In genomic region chr19:32901504-32902161, GRCh38 we compare ENCODE assay signal across 23 cellular contexts. TPM values are rescaled to one million over a fixed set of nuclear protein-coding genes. Genes with fewer than 3 reads are reported as not detected.
A peak's percentile ranks its signal among the peaks of the same experiment; 100 is the strongest.
DNase-seq lines count a peak whose midpoint lies in the region; ATAC-seq and TF ChIP-seq lines count a peak whose summit lies in the region.
"Had no signal": no experiment of that assay in that cellular context is flagged by ENCODE, and none has a peak within 500 bp of the region (broad histone marks: within the 10 kb centered on the region; RNA-seq: fewer than 3 reads in every experiment).

No MANE protein-coding gene starts in this region.

- H3K79me2 ChIP-seq in PC-3 (ENCODE audit: low read length): no peaks in the 10 kb centered on the region

- TF ChIP-seq CTCF in HEK293 (tag by site-specific recombination; IDR thresholded peaks at IDR 0.05): no peak
- TF ChIP-seq CTCF in PC-3 (conservative IDR thresholded peaks at IDR 0.05; ENCODE audit: low read depth, low read length): no peak
- TF ChIP-seq CTCF in epithelial cell of esophagus (IDR thresholded peaks at IDR 0.05; ENCODE audit: insufficient read depth, low read depth, low read length, missing control alignments): no peak
- no peak for TF ChIP-seq CTCF in upper lobe of left lung (IDR thresholded peaks at IDR 0.05)

- CTCF ChIA-PET in HEK293 (lab: Yijun Ruan, JAX) (interaction anchor here (0.6 to 0.7 kb wide), 2 partner anchors 10 to 52 kb away, joined by 3 read pairs; no protein-coding TSS in a partner anchor), PC-3 (lab: Charles Lee) (interaction anchor here (0.7 kb wide), 1 partner anchor 302 kb away, joined by 7 read pairs; no protein-coding TSS in a partner anchor)

- H4K20me1 ChIP-seq in PC-3 (ENCODE audit: low read length): no peaks in the 10 kb centered on the region

- ATAC-seq in PC-3 (no peak), upper lobe of left lung (ENCODE audit: low FRiP score in 2 of 2) (no peak)
- ATAC-seq in stimulated activated naive B cell treated with anti-CD40 and anti-IgM and Interleukin-4, amounts not matched to agents 10 μg/mL and 1 μg/mL and 100 μg/mL, for 72 hours (replicated peaks): no peak
- ATAC-seq: Panc1 had no signal

- H3F3A ChIP-seq in PC-3 (ENCODE audit: low read length, unreplicated experiment): no peaks in the 10 kb centered on the region

- peak; percentile 29 for DNase-seq in DMS53 (lab: John Stamatoyannopoulos, UW)
- DNase-seq in DMS53 treated with DMSO at 0.1 percent for 48 hours (lab: John Stamatoyannopoulos, UW; ENCODE audit: unreplicated experiment): no peak
- peak; percentile 15 for DNase-seq in PC-3
- DNase-seq in epithelial cell of esophagus (ENCODE audit: low read depth): peak; percentile 8
- no peak for DNase-seq in stimulated activated naive B cell treated with anti-CD40 and anti-IgM and Interleukin-4, amounts not matched to agents 10 μg/mL and 1 μg/mL and 100 μg/mL, for 72 hours
- DNase-seq in upper lobe of left lung: no peak
- no peak for DNase-seq in CD1c-positive myeloid dendritic cell (ENCODE audit: extremely low spot score)
- DNase-seq: CD8-positive, alpha-beta memory T cell; IMR-90; NCI-H1048; NCI-H1417; NCI-H1694; NCI-H2081 treated with DMSO at 0.1 percent for 48 hours; NCI-H446; SHP77 had no signal

- H3K36me3 Mint-ChIP-seq in stimulated activated naive B cell treated with anti-CD40 and anti-IgM and Interleukin-4, amounts not matched to agents 10 μg/mL and 1 μg/mL and 100 μg/mL, for 72 hours: peaks cover 42 to 49% of the 10 kb centered on the region in 2 donors

- H3K9me3 ChIP-seq in HEK293 (ENCODE audit: control insufficient read depth, insufficient read depth, low read depth, low read length): peaks cover 3% of the 10 kb centered on the region
- H3K9me3 ChIP-seq in PC-3 (ENCODE audit: low read length): no peaks in the 10 kb centered on the region
- H3K9me3 ChIP-seq in upper lobe of left lung: no peaks in the 10 kb centered on the region
- H3K9me3 ChIP-seq: HAP-1 had no signal

- H3K4me3 Mint-ChIP-seq in stimulated activated naive B cell treated with anti-CD40 and anti-IgM and Interleukin-4, amounts not matched to agents 10 μg/mL and 1 μg/mL and 100 μg/mL, for 72 hours: no peak overlapping the region
- H3K4me3 Mint-ChIP-seq: B cell; CD8-positive, alpha-beta memory T cell had no signal

- POLR2A ChIA-PET in HEK293 (lab: Yijun Ruan, JAX): interaction anchor here (0.6 to 0.7 kb wide), 3 partner anchors 15 to 70 kb away, joined by 3 read pairs; no protein-coding TSS in a partner anchor
- POLR2A ChIA-PET in PC-3 (lab: Charles Lee; ENCODE audit: unreplicated experiment): no interaction called here

- H3K27ac Mint-ChIP-seq in stimulated activated naive B cell treated with anti-CD40 and anti-IgM and Interleukin-4, amounts not matched to agents 10 μg/mL and 1 μg/mL and 100 μg/mL, for 72 hours: no peak overlapping the region
- H3K27ac Mint-ChIP-seq: B cell had no signal

- H3K4me2 ChIP-seq in PC-3 (ENCODE audit: low read length): no peak overlapping the region
- H3K4me2 ChIP-seq: KMS-11 had no signal

- no TSS peak for BruUV-seq in PC-3 (replicated peaks; lab: Mats Ljungman, UMichigan)

- H2AFZ ChIP-seq in PC-3 (ENCODE audit: low read length): no peak overlapping the region

- no peaks in the 10 kb centered on the region for H3K27me3 Mint-ChIP-seq in stimulated activated naive B cell treated with anti-CD40 and anti-IgM and Interleukin-4, amounts not matched to agents 10 μg/mL and 1 μg/mL and 100 μg/mL, for 72 hours
- H3K27me3 Mint-ChIP-seq: B cell; CD8-positive, alpha-beta memory T cell had no signal

- no peak overlapping the region for H3K4me3 ChIP-seq in HEK293 (ENCODE audit: low read depth, low read length)
- no peak overlapping the region for H3K4me3 ChIP-seq in PC-3 (ENCODE audit: low read length)
- H3K4me3 ChIP-seq in epithelial cell of esophagus (ENCODE audit: low read length): no peak overlapping the region
- H3K4me3 ChIP-seq in upper lobe of left lung: no peak overlapping the region
- H3K4me3 ChIP-seq: HAP-1 had no signal

- H3K27me3 ChIP-seq in PC-3 (ENCODE audit: low read length) (no peaks in the 10 kb centered on the region), upper lobe of left lung (no peaks in the 10 kb centered on the region)

- H3K4me1 ChIP-seq in HEK293 (ENCODE audit: control insufficient read depth, insufficient read depth, low read length): peaks cover 8% of the 10 kb centered on the region
- H3K4me1 ChIP-seq in PC-3 (ENCODE audit: insufficient read depth, low read length): no peaks in the 10 kb centered on the region
- H3K4me1 ChIP-seq in upper lobe of left lung: no peaks in the 10 kb centered on the region

- 71 to 93% methylated on average over 5 of the region's 5 CpGs for WGBS in upper lobe of left lung, 2 donors

- no peak overlapping the region for H3K9ac ChIP-seq in PC-3 (ENCODE audit: low read length)
- H3K9ac ChIP-seq: KMS-11 had no signal

- TF ChIP-seq EP300 in upper lobe of left lung (IDR thresholded peaks at IDR 0.05): no peak

- no peak overlapping the region for H3K27ac ChIP-seq in HEK293 (ENCODE audit: extremely low read depth, low read depth, low read length)
- no peak overlapping the region for H3K27ac ChIP-seq in PC-3 (ENCODE audit: low read length)
- no peak overlapping the region for H3K27ac ChIP-seq in upper lobe of left lung
- H3K27ac ChIP-seq: 22Rv1, C4-2B, KMS-11, RWPE1 had no signal

- no peaks in the 10 kb centered on the region for H3K9me2 ChIP-seq in PC-3 (replicated peaks; ENCODE audit: low read length)

- H3K36me3 ChIP-seq in HEK293 (ENCODE audit: control insufficient read depth in 2 of 2, insufficient read depth in 1 of 2, low read length in 2 of 2) (peaks cover 18 to 73% of the 10 kb centered on the region in 2 experiments), PC-3 (ENCODE audit: low read depth, low read length) (no peaks in the 10 kb centered on the region), upper lobe of left lung (peaks cover 0 to 44% (median 6%) of the 10 kb centered on the region in 4 donors)
- H3K36me3 ChIP-seq: HAP-1 had no signal

- TF ChIP-seq POLR2A in upper lobe of left lung (IDR thresholded peaks at IDR 0.05): no peak

- peaks cover 2 to 8% of the 10 kb centered on the region in 2 donors for H3K4me1 Mint-ChIP-seq in stimulated activated naive B cell treated with anti-CD40 and anti-IgM and Interleukin-4, amounts not matched to agents 10 μg/mL and 1 μg/mL and 100 μg/mL, for 72 hours

- intact Hi-C loops in PC-3 (cut with micrococcal nuclease): no loop called here

- peaks cover 0 to 9% of the 10 kb centered on the region in 2 donors for H3K9me3 Mint-ChIP-seq in stimulated activated naive B cell treated with anti-CD40 and anti-IgM and Interleukin-4, amounts not matched to agents 10 μg/mL and 1 μg/mL and 100 μg/mL, for 72 hours

TF ChIP-seq in HEK293, 187 proteins besides CTCF, POLR2A, EP300 and RAD21 (continues in another document):
- TF ChIP-seq ZNF248 (tag by site-specific recombination; IDR thresholded peaks at IDR 0.05): 0 out of 2 replicates have a peak, but pooled peaks have one; percentile 35
- peak; percentile 95 for TF ChIP-seq ZNF121 (tag by site-specific recombination; IDR thresholded peaks at IDR 0.05)
- no peak for TF ChIP-seq ZNF239 (tag by site-specific recombination; IDR thresholded peaks at IDR 0.05)
- TF ChIP-seq KLF8 (tag by site-specific recombination; IDR thresholded peaks at IDR 0.05): peak; percentile 82
- peak; percentile 93 for TF ChIP-seq ZSCAN4 (tag by site-specific recombination; IDR thresholded peaks at IDR 0.05)
- TF ChIP-seq ZNF146 (tag by site-specific recombination; IDR thresholded peaks at IDR 0.05): no peak
- TF ChIP-seq GLIS1 (tag by site-specific recombination; IDR thresholded peaks at IDR 0.05): 0 out of 2 replicates have a peak, but pooled peaks have one; percentile 21
- no peak for TF ChIP-seq ZNF585B (tag by site-specific recombination; IDR thresholded peaks at IDR 0.05)
- 0 out of 2 replicates have a peak, but pooled peaks have one; percentile 24 for TF ChIP-seq ZNF692 (tag by site-specific recombination; IDR thresholded peaks at IDR 0.05)
- peak; percentile 39 for TF ChIP-seq ZNF398 (tag by site-specific recombination; IDR thresholded peaks at IDR 0.05)
- TF ChIP-seq ZNF473 (tag by site-specific recombination; IDR thresholded peaks at IDR 0.05): 0 out of 2 replicates have a peak, but pooled peaks have one; percentile 44

RNA-seq across cellular contexts. Expression of gene SLC7A9, which starts 32.1 kb away (rescaled TPM):
- total RNA-seq in PC-3 (2014; rRNA removed) (not detected in 2 replicates), upper lobe of left lung (1 to 10 TPM in 1 of 6 donors, under 1 TPM in 3, not detected in 2; 0.26 to 1.2 (median 0.44) TPM)
- total RNA-seq: IMR-90 had no signal

Comparison
In these comparisons a context has a peak if more than half of its experiments do, and no peak if none do; other contexts are left out.
1. DNase-seq: peak in DMS53 (single experiment), PC-3 (single experiment) and epithelial cell of esophagus (single experiment); none in DMS53 treated with DMSO at 0.1 percent for 48 hours (single experiment), stimulated activated naive B cell treated with anti-CD40 and anti-IgM and Interleukin-4, amounts not matched to agents 10 μg/mL and 1 μg/mL and 100 μg/mL, for 72 hours (single experiment), upper lobe of left lung (0 of 2) and CD1c-positive myeloid dendritic cell (single experiment).